In genomic region chr20:36305602-36306556, GRCh38 we compare ENCODE assay signal across 8 cellular contexts. TPM values are rescaled to one million over a fixed set of nuclear protein-coding genes. Genes with fewer than 3 reads are reported as not detected.
A peak's percentile ranks its signal among the peaks of the same experiment; 100 is the strongest.
DNase-seq lines count a peak whose midpoint lies in the region; ATAC-seq, FAIRE-seq and TF ChIP-seq lines count a peak whose summit lies in the region.

Gene DLGAP4, plus strand, starts transcription at chr20:36306339. Its CDS starts 125,379 bp downstream, at chr20:36431718.

- H3K79me2 ChIP-seq in osteoblast (ENCODE audit: insufficient read depth, low read length): no peaks in the 10 kb centered on the region

- FAIRE-seq in frontal cortex (lab: Jason Lieb, UNC): no peak

- no peaks in the 10 kb centered on the region for H3K36me3 ChIP-seq in ES-I3 (ENCODE audit: insufficient read depth, low read length)
- H3K36me3 ChIP-seq in SK-N-MC (ENCODE audit: insufficient read depth, low read length): no peaks in the 10 kb centered on the region
- no peaks in the 10 kb centered on the region for H3K36me3 ChIP-seq in osteoblast (ENCODE audit: insufficient read depth, low read length)

- H3K4me3 ChIP-seq in SK-N-MC (peak within 1 kb of the TSS; percentile 77), osteoblast (ENCODE audit: insufficient read depth, low read length) (no peak within 1 kb of the TSS)

- H3K27ac ChIP-seq in SK-N-MC (no peak within 1 kb of the TSS), osteoblast (ENCODE audit: low read depth, low read length) (no peak within 1 kb of the TSS)

- DNase-seq in SK-N-MC (ENCODE audit: low read depth, low spot score) (no peak), frontal cortex (ENCODE audit: low spot score in 2 of 2) (peak in 1 of 2 donors; percentile 61), osteoblast (ENCODE audit: insufficient read length, low spot score, missing footprints) (no peak), GM03348 (ENCODE audit: low spot score) (no peak)

- peaks cover 79% of the 10 kb centered on the region for H3K27me3 ChIP-seq in osteoblast (ENCODE audit: insufficient read depth, low read length)

- ATAC-seq in GM21737 (IDR thresholded peaks at IDR 0.05; ENCODE audit: unreplicated experiment) (no peak), GM19035 (IDR thresholded peaks at IDR 0.05; ENCODE audit: unreplicated experiment) (no peak), GM19397 (IDR thresholded peaks at IDR 0.05; ENCODE audit: unreplicated experiment) (no peak)

- no peaks in the 10 kb centered on the region for H4K20me1 ChIP-seq in osteoblast (ENCODE audit: insufficient read depth, low read length)

- H3K9ac ChIP-seq in ES-I3 (ENCODE audit: low read depth, low read length) (peak within 1 kb of the TSS; percentile 56; the same call in 1 of the 2 replicates), SK-N-MC (ENCODE audit: insufficient read length) (no peak within 1 kb of the TSS)

- no peak within 1 kb of the TSS for H2AFZ ChIP-seq in osteoblast (ENCODE audit: low read length)

- TF ChIP-seq CTCF in osteoblast (IDR thresholded peaks at IDR 0.05; ENCODE audit: extremely low read depth, low read depth, low read length): no peak

- H3K9me3 ChIP-seq in ES-I3 (ENCODE audit: control insufficient read depth, insufficient read depth, low read length) (no peaks in the 10 kb centered on the region), SK-N-MC (ENCODE audit: low read depth, low read length) (no peaks in the 10 kb centered on the region), osteoblast (ENCODE audit: low read depth, low read length) (no peaks in the 10 kb centered on the region)

- no peak within 1 kb of the TSS for H3K4me2 ChIP-seq in osteoblast (ENCODE audit: insufficient read depth, low read length)

- H3K4me1 ChIP-seq in ES-I3 (ENCODE audit: insufficient read depth, low read length) (no peaks in the 10 kb centered on the region; the same call in 1 of the 2 replicates), osteoblast (ENCODE audit: insufficient read depth, low read length) (no peaks in the 10 kb centered on the region)

RNA-seq across cellular contexts. Expression of gene DLGAP4, which starts in this region (rescaled TPM):
- total RNA-seq in frontal cortex (22.0 TPM), osteoblast (17.4 and 18.1 TPM in 2 replicates)
